14 cellular contexts compared by ENCODE assay signal in the genomic region with DNA sequence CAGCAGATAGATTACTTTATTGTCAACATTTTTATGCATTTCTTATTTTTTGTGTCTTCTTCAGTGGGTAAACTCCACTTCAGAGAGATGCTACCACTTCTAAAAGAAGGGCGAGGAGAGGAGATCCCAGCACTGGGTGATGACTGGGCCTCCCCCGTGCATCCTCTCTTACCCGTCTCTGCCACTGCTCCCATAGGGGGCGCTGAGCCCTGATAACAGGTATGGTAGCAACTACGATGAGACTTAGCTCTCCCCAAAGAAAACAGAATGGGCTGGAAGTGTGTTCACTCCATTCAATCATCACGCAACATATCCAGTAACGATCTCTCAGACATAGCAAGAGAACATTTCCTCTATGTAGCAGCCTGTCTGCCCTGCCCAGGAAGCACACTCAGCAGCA.
DNase-seq lines count a peak whose midpoint lies in the region; ATAC-seq and TF ChIP-seq lines count a peak whose summit lies in the region.
"Had no signal": no experiment of that assay in that cellular context is flagged by ENCODE, and none has a peak within 500 bp of the region (broad histone marks: within the 10 kb centered on the region; RNA-seq: fewer than 3 reads in every experiment).

No MANE protein-coding gene starts in this region.

- H3K4me1 Mint-ChIP-seq in activated CD8-positive, alpha-beta T cell treated with anti-CD3 and anti-CD28 coated beads for 36 hours (ENCODE audit: low read depth) = no peaks in the 10 kb centered on the region
- H3K4me1 Mint-ChIP-seq in activated CD8-positive, alpha-beta T cell treated with anti-CD3 and anti-CD28 coated beads, Interleukin-2, amount 10 ng/mL, durations not matched to agents 7 days and 5 days (ENCODE audit: low read depth) = no peaks in the 10 kb centered on the region
- H3K4me1 Mint-ChIP-seq: activated CD4-positive, alpha-beta T cell treated with anti-CD3 and anti-CD28 coated beads, Interleukin-2, amount 10 ng/mL, durations not matched to agents 24 days and 14 days had no signal

- H3K4me3 ChIP-seq in Karpas-422 (ENCODE audit: low read length) (no peak overlapping the region), brain microvascular endothelial cell (ENCODE audit: low read depth, low read length) (no peak overlapping the region)
- H3K4me3 ChIP-seq: adrenal gland, gastrocnemius medialis, tibial artery had no signal

- no peaks in the 10 kb centered on the region for H3K9me2 ChIP-seq in Karpas-422 (replicated peaks; ENCODE audit: insufficient read depth, low read length)

- no peak overlapping the region for H3K4me3 Mint-ChIP-seq in activated CD8-positive, alpha-beta T cell treated with anti-CD3 and anti-CD28 coated beads for 36 hours
- H3K4me3 Mint-ChIP-seq in activated CD8-positive, alpha-beta T cell treated with anti-CD3 and anti-CD28 coated beads, Interleukin-2, amount 10 ng/mL, durations not matched to agents 7 days and 5 days = no peak overlapping the region
- H3K4me3 Mint-ChIP-seq: activated CD4-positive, alpha-beta T cell treated with anti-CD3 and anti-CD28 coated beads, Interleukin-2, amount 10 ng/mL, durations not matched to agents 24 days and 14 days; memory B cell had no signal

- CTCF ChIA-PET in activated CD8-positive, alpha-beta T cell treated with anti-CD3 and anti-CD28 coated beads for 36 hours (lab: Charles Lee) = no interaction called here
- CTCF ChIA-PET in activated CD8-positive, alpha-beta T cell treated with anti-CD3 and anti-CD28 coated beads, Interleukin-2, amount 10 ng/mL, durations not matched to agents 7 days and 5 days (lab: Charles Lee) = no interaction called here

- H4K20me1 ChIP-seq in Karpas-422 (ENCODE audit: insufficient read depth, low read depth, low read length) = no peaks in the 10 kb centered on the region

- H3K27me3 Mint-ChIP-seq in activated CD8-positive, alpha-beta T cell treated with anti-CD3 and anti-CD28 coated beads for 36 hours = peaks cover 11% of the 10 kb centered on the region
- H3K27me3 Mint-ChIP-seq in activated CD8-positive, alpha-beta T cell treated with anti-CD3 and anti-CD28 coated beads, Interleukin-2, amount 10 ng/mL, durations not matched to agents 7 days and 5 days (ENCODE audit: low read depth) = no peaks in the 10 kb centered on the region
- H3K27me3 Mint-ChIP-seq: activated CD4-positive, alpha-beta T cell treated with anti-CD3 and anti-CD28 coated beads, Interleukin-2, amount 10 ng/mL, durations not matched to agents 24 days and 14 days had no signal

- POLR2A ChIA-PET in activated CD8-positive, alpha-beta T cell treated with anti-CD3 and anti-CD28 coated beads for 36 hours (lab: Charles Lee) = no interaction called here
- POLR2A ChIA-PET in activated CD8-positive, alpha-beta T cell treated with anti-CD3 and anti-CD28 coated beads, Interleukin-2, amount 10 ng/mL, durations not matched to agents 7 days and 5 days (lab: Charles Lee) = no interaction called here

- H3K4me2 ChIP-seq in Karpas-422 (ENCODE audit: low read depth, low read length, poor library complexity, severe bottlenecking) = no peak overlapping the region
- H3K4me2 ChIP-seq: KMS-11 had no signal

- H3K9me3 ChIP-seq in Karpas-422 (ENCODE audit: low read length) = no peaks in the 10 kb centered on the region
- H3K9me3 ChIP-seq: adrenal gland, gastrocnemius medialis, tibial artery had no signal

- peak; percentile 17 for TF ChIP-seq CTCF in activated CD8-positive, alpha-beta T cell treated with anti-CD3 and anti-CD28 coated beads for 36 hours (IDR thresholded peaks at IDR 0.05)
- TF ChIP-seq CTCF in brain microvascular endothelial cell (IDR thresholded peaks at IDR 0.05; ENCODE audit: low read depth, low read length, missing control alignments) = peak; percentile 20

- H3K27ac ChIP-seq in Karpas-422 (ENCODE audit: low read length) (no peak overlapping the region), brain microvascular endothelial cell (no peak overlapping the region)
- H3K27ac ChIP-seq: adrenal gland, gastrocnemius medialis, KMS-11, tibial artery had no signal

- H3K36me3 ChIP-seq in Karpas-422 (ENCODE audit: insufficient read depth, low read length) (no peaks in the 10 kb centered on the region), brain microvascular endothelial cell (replicated peaks) (no peaks in the 10 kb centered on the region)
- H3K36me3 ChIP-seq: adrenal gland, gastrocnemius medialis, tibial artery had no signal

- peak; percentile 5 for DNase-seq in activated CD8-positive, alpha-beta T cell treated with anti-CD3 and anti-CD28 coated beads for 36 hours
- no peak for DNase-seq in activated CD8-positive, alpha-beta T cell treated with anti-CD3 and anti-CD28 coated beads, Interleukin-2, amount 10 ng/mL, durations not matched to agents 7 days and 5 days
- DNase-seq in Karpas-422 = peak; percentile 63
- no peak for DNase-seq in brain microvascular endothelial cell
- peak; percentile 25 for DNase-seq in stimulated activated CD8-positive, alpha-beta memory T cell treated with anti-CD3 and anti-CD28 coated beads, Interleukin-4, amount 100 ng/mL, for 48 hours
- no peak for DNase-seq in 8988T
- DNase-seq in superior temporal gyrus (ENCODE audit: extremely low spot score) = no peak
- DNase-seq: activated CD4-positive, alpha-beta T cell treated with anti-CD3 and anti-CD28 coated beads, Interleukin-2, amount 10 ng/mL, durations not matched to agents 24 days and 14 days; adrenal gland; gastrocnemius medialis; tibial artery had no signal

- H3K9me3 Mint-ChIP-seq in activated CD8-positive, alpha-beta T cell treated with anti-CD3 and anti-CD28 coated beads for 36 hours = no peaks in the 10 kb centered on the region
- H3K9me3 Mint-ChIP-seq in activated CD8-positive, alpha-beta T cell treated with anti-CD3 and anti-CD28 coated beads, Interleukin-2, amount 10 ng/mL, durations not matched to agents 7 days and 5 days (ENCODE audit: insufficient read depth) = no peaks in the 10 kb centered on the region
- H3K9me3 Mint-ChIP-seq: activated CD4-positive, alpha-beta T cell treated with anti-CD3 and anti-CD28 coated beads, Interleukin-2, amount 10 ng/mL, durations not matched to agents 24 days and 14 days had no signal

- ATAC-seq in activated CD8-positive, alpha-beta T cell treated with anti-CD3 and anti-CD28 coated beads for 36 hours = no peak
- no peak for ATAC-seq in activated CD8-positive, alpha-beta T cell treated with anti-CD3 and anti-CD28 coated beads, Interleukin-2, amount 10 ng/mL, durations not matched to agents 7 days and 5 days
- ATAC-seq in HG02759 (IDR thresholded peaks at IDR 0.05; ENCODE audit: unreplicated experiment) = no peak
- ATAC-seq: gastrocnemius medialis had no signal

- H3K79me2 ChIP-seq in Karpas-422 (ENCODE audit: low read length) = no peaks in the 10 kb centered on the region

- in situ Hi-C loops in brain microvascular endothelial cell (cut with HindIII; ENCODE audit: low pct_ligation_motif_present, low sequenced_read_pairs) = no loop called here

- intact Hi-C loops in activated CD8-positive, alpha-beta T cell treated with anti-CD3 and anti-CD28 coated beads for 36 hours (cut with micrococcal nuclease) = no loop called here

- H3K27ac Mint-ChIP-seq in activated CD8-positive, alpha-beta T cell treated with anti-CD3 and anti-CD28 coated beads for 36 hours = no peak overlapping the region
- H3K27ac Mint-ChIP-seq in activated CD8-positive, alpha-beta T cell treated with anti-CD3 and anti-CD28 coated beads, Interleukin-2, amount 10 ng/mL, durations not matched to agents 7 days and 5 days = no peak overlapping the region
- H3K27ac Mint-ChIP-seq: activated CD4-positive, alpha-beta T cell treated with anti-CD3 and anti-CD28 coated beads, Interleukin-2, amount 10 ng/mL, durations not matched to agents 24 days and 14 days; memory B cell had no signal

- no peak overlapping the region for H2AFZ ChIP-seq in Karpas-422 (ENCODE audit: low read length)

- no peaks in the 10 kb centered on the region for H3K36me3 Mint-ChIP-seq in activated CD8-positive, alpha-beta T cell treated with anti-CD3 and anti-CD28 coated beads for 36 hours (ENCODE audit: low read depth)
- H3K36me3 Mint-ChIP-seq in activated CD8-positive, alpha-beta T cell treated with anti-CD3 and anti-CD28 coated beads, Interleukin-2, amount 10 ng/mL, durations not matched to agents 7 days and 5 days (ENCODE audit: low read depth) = no peaks in the 10 kb centered on the region
- H3K36me3 Mint-ChIP-seq: memory B cell had no signal

- H3K27me3 ChIP-seq in Karpas-422 (ENCODE audit: low read length) (no peaks in the 10 kb centered on the region), brain microvascular endothelial cell (replicated peaks) (no peaks in the 10 kb centered on the region)
- H3K27me3 ChIP-seq: adrenal gland, gastrocnemius medialis had no signal

- H3K9ac ChIP-seq in Karpas-422 (ENCODE audit: low read length) = no peak overlapping the region
- H3K9ac ChIP-seq: KMS-11 had no signal

- no peaks in the 10 kb centered on the region for H3K4me1 ChIP-seq in Karpas-422 (ENCODE audit: low read length)
- H3K4me1 ChIP-seq: adrenal gland, gastrocnemius medialis, tibial artery had no signal

Comparison
In these comparisons a context has a peak if more than half of its experiments do, and no peak if none do; other contexts are left out.
1. DNase-seq: peak in activated CD8-positive, alpha-beta T cell treated with anti-CD3 and anti-CD28 coated beads for 36 hours (single experiment), Karpas-422 (single experiment) and stimulated activated CD8-positive, alpha-beta memory T cell treated with anti-CD3 and anti-CD28 coated beads, Interleukin-4, amount 100 ng/mL, for 48 hours (single experiment); none in activated CD8-positive, alpha-beta T cell treated with anti-CD3 and anti-CD28 coated beads, Interleukin-2, amount 10 ng/mL, durations not matched to agents 7 days and 5 days (single experiment), brain microvascular endothelial cell (single experiment), 8988T (single experiment) and superior temporal gyrus (single experiment).